Comparison of ENCODE assay signal across 11 cellular contexts in genomic region chr3:108528459-108529231, GRCh38. TPM values are rescaled to one million over a fixed set of nuclear protein-coding genes. Genes with fewer than 3 reads are reported as not detected.
A peak's percentile ranks its signal among the peaks of the same experiment; 100 is the strongest.
DNase-seq lines count a peak whose midpoint lies in the region; ATAC-seq and TF ChIP-seq lines count a peak whose summit lies in the region.
"Had no signal": no experiment of that assay in that cellular context is flagged by ENCODE, and none has a peak within 500 bp of the region (broad histone marks: within the 10 kb centered on the region; RNA-seq: fewer than 3 reads in every experiment).

No MANE protein-coding gene starts in this region.

- WGBS in heart left ventricle, 4 donors: 4 to 12% (median 7%) methylated on average over 3 of the region's 3 CpGs
- WGBS in ovary, 3 donors: 23 to 36% (median 30%) methylated on average over 3 of the region's 3 CpGs

- intact Hi-C loops in heart left ventricle (cut with DNase I): no loop called here
- intact Hi-C loops in ovary (cut with DNase I): no loop called here

- H3K36me3 ChIP-seq in heart left ventricle (no peaks in the 10 kb centered on the region), ovary (no peaks in the 10 kb centered on the region)

- H3K27me3 ChIP-seq in heart left ventricle (no peaks in the 10 kb centered on the region), ovary (no peaks in the 10 kb centered on the region)

- TF ChIP-seq CTCF in heart left ventricle (IDR thresholded peaks at IDR 0.05) (no peak), ovary (IDR thresholded peaks at IDR 0.05) (no peak)

- ATAC-seq in GM18498 (IDR thresholded peaks at IDR 0.05; ENCODE audit: unreplicated experiment) (peak; percentile 91), GM21576 (IDR thresholded peaks at IDR 0.05; ENCODE audit: unreplicated experiment) (peak; percentile 96), HG03457 (IDR thresholded peaks at IDR 0.05; ENCODE audit: unreplicated experiment) (peak; percentile 97), heart left ventricle (peak; percentile 85 to 91 (median 91))

- H3K9me3 ChIP-seq in heart left ventricle: no peaks in the 10 kb centered on the region
- no peaks in the 10 kb centered on the region for H3K9me3 ChIP-seq in ovary
- H3K9me3 ChIP-seq: Caco-2 had no signal

- H3K4me1 ChIP-seq in heart left ventricle (peaks cover 0 to 44% (median 18%) of the 10 kb centered on the region in 12 donors), ovary (ENCODE audit: insufficient read depth) (no peaks in the 10 kb centered on the region)
- H3K4me1 ChIP-seq: Caco-2 had no signal

- no peak overlapping the region for H3K4me3 ChIP-seq in heart left ventricle
- no peak overlapping the region for H3K4me3 ChIP-seq in ovary

- TF ChIP-seq EP300 in ovary (IDR thresholded peaks at IDR 0.05): no peak

- H3K27ac ChIP-seq in heart left ventricle: peak overlapping the region; percentile 3 to 85 (median 66)
- H3K27ac ChIP-seq in ovary: no peak overlapping the region

- TF ChIP-seq POLR2A in heart left ventricle (IDR thresholded peaks at IDR 0.05) (no peak), ovary (IDR thresholded peaks at IDR 0.05) (no peak), erythroblast (IDR thresholded peaks at IDR 0.05; ENCODE audit: low read length) (no peak)

- DNase-seq in heart left ventricle (no peak), ovary (no peak), DMS79 treated with DMSO at 0.1 percent for 48 hours (lab: John Stamatoyannopoulos, UW) (no peak), erythroblast (lab: John Stamatoyannopoulos, UW) (no peak)
- DNase-seq in activated T-cell treated with anti-CD3 and anti-CD28 coated beads, Interleukin-2, amount 50 U/mL, for 48 hours: no peak
- DNase-seq: Caco-2, IMR-90, SHP77 had no signal

RNA-seq across cellular contexts. Expression of gene MYH15, which starts 18.2 kb away (rescaled TPM):
- total RNA-seq in heart left ventricle (1 to 10 TPM in 1 of 9 donors, under 1 TPM in 8; 0.08 to 1.2 (median 0.35) TPM), ovary (under 1 TPM in 4 of 7 donors, not detected in 3; 0.07 to 0.57 (median 0.11) TPM)
- polyA plus RNA-seq in heart left ventricle (under 1 TPM; 0.14 to 0.27 TPM), ovary (under 1 TPM; 0.05 to 0.17 TPM)

Comparison
In these comparisons a context has a peak if more than half of its experiments do, and no peak if none do; other contexts are left out.
1. H3K27ac ChIP-seq: peak in heart left ventricle (12 of 12); none in ovary (0 of 2).
2. Peak in every context shown above with its lines, with median percentiles within 50 percentile points of each other: ATAC-seq.